Comparison of ENCODE assay signal across 8 cellular contexts in the genomic region with DNA sequence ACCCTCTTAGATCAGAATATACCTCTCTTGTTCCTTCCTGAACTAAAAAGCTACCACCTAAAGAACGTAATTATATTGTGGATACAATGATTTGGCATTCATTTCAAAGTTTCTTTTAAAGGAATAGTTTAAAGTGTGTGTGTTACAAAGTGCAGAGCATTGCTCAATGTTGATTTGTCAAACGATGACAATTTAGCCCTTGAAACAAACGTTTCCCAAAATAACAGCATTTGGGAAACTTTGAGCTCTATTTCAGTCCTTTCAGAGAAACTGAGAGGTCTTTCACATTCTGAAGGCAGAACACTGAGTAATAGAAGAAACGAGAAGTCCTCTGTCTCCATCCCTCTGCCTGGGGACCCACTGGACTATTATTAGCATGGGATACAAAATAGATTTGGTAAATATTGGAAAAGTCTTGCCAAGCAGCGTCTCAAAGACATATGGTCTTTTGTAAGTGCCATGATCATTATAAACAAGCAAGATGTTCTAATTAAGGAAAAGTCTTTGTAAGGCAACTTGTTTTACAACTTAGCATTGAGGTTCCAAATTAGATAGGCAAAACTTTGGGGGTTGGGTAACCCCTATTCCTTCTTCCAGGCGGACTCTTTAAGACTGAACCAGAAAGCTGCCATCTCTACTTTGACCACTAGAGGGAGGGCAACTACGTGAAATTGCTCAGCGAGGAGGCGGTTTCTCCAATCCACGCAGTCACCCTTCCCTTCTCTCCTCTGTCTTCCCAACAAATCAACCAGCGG.
DNase-seq lines count a peak whose midpoint lies in the region; ATAC-seq and TF ChIP-seq lines count a peak whose summit lies in the region.

No MANE protein-coding gene starts in this region.

- H3K9me3 ChIP-seq in CD8-positive, alpha-beta memory T cell (ENCODE audit: low read length) = no peaks in the 10 kb centered on the region
- H3K9me3 ChIP-seq in esophagus squamous epithelium = no peaks in the 10 kb centered on the region
- H3K9me3 ChIP-seq in naive thymus-derived CD4-positive, alpha-beta T cell (ENCODE audit: control insufficient read depth in 2 of 3, low read length in 3 of 3) = no peaks in the 10 kb centered on the region
- H3K9me3 ChIP-seq in thyroid gland = no peaks in the 10 kb centered on the region

- POLR2A ChIA-PET in CD8-positive, alpha-beta memory T cell (lab: Charles Lee) = no interaction called here
- POLR2A ChIA-PET in naive thymus-derived CD4-positive, alpha-beta T cell (lab: Charles Lee) = no interaction called here

- no peak overlapping the region for H3K27ac ChIP-seq in CD8-positive, alpha-beta memory T cell (ENCODE audit: low read depth, low read length)
- H3K27ac ChIP-seq in esophagus squamous epithelium (peak overlapping the region in 3 of 4 donors; percentile 22 to 75 (median 70)), thyroid gland (no peak overlapping the region)
- no peak overlapping the region for H3K27ac ChIP-seq in naive thymus-derived CD4-positive, alpha-beta T cell (ENCODE audit: low read depth, low read length)

- TF ChIP-seq CTCF in esophagus squamous epithelium (IDR thresholded peaks at IDR 0.05) = peak; percentile 62 to 94 (median 86)
- TF ChIP-seq CTCF in thyroid gland (IDR thresholded peaks at IDR 0.05) = peak; percentile 64 to 94 (median 82)

- no peak overlapping the region for H3K27ac Mint-ChIP-seq in CD8-positive, alpha-beta memory T cell
- no peak overlapping the region for H3K27ac Mint-ChIP-seq in naive thymus-derived CD4-positive, alpha-beta T cell

- H3K4me1 Mint-ChIP-seq in CD8-positive, alpha-beta memory T cell = peaks cover 4 to 5% (median 5%) of the 10 kb centered on the region in 3 donors
- H3K4me1 Mint-ChIP-seq in naive thymus-derived CD4-positive, alpha-beta T cell = peaks cover 0 to 2% (median 0%) of the 10 kb centered on the region in 7 donors

- CTCF ChIA-PET in CD8-positive, alpha-beta memory T cell (lab: Charles Lee) = interaction anchor here (0.6 to 1.5 kb wide), 4 partner anchors 10 to 518 kb away, joined by 3 to 7 read pairs (median 4); no protein-coding TSS in a partner anchor
- CTCF ChIA-PET in naive thymus-derived CD4-positive, alpha-beta T cell (lab: Charles Lee) = no interaction called here

- H3K27me3 Mint-ChIP-seq in CD8-positive, alpha-beta memory T cell = peaks cover 8 to 17% of the 10 kb centered on the region in 2 donors
- peaks cover 2 to 26% (median 17%) of the 10 kb centered on the region in 5 donors for H3K27me3 Mint-ChIP-seq in naive thymus-derived CD4-positive, alpha-beta T cell

- no peaks in the 10 kb centered on the region for H3K36me3 ChIP-seq in CD8-positive, alpha-beta memory T cell (ENCODE audit: insufficient read depth, low read length)
- H3K36me3 ChIP-seq in esophagus squamous epithelium = no peaks in the 10 kb centered on the region
- H3K36me3 ChIP-seq in naive thymus-derived CD4-positive, alpha-beta T cell (ENCODE audit: control insufficient read depth in 2 of 3, insufficient read depth in 3 of 3, low read length in 3 of 3) = no peaks in the 10 kb centered on the region
- no peaks in the 10 kb centered on the region for H3K36me3 ChIP-seq in thyroid gland

- no peak overlapping the region for H3K4me3 Mint-ChIP-seq in CD8-positive, alpha-beta memory T cell
- peak overlapping the region in 3 of 10 donors; percentile 12 to 47 (median 39) for H3K4me3 Mint-ChIP-seq in naive thymus-derived CD4-positive, alpha-beta T cell

- peak; percentile 2 to 52 (median 5) for DNase-seq in CD8-positive, alpha-beta memory T cell
- DNase-seq in NCI-H2227 (lab: John Stamatoyannopoulos, UW; ENCODE audit: unreplicated experiment) = peak; percentile 72
- peak; percentile 29 to 55 for DNase-seq in activated CD4-positive, alpha-beta T cell treated with anti-CD3 and anti-CD28 coated beads, Interleukin-2, amount 50 U/mL, for 48 hours
- no peak for DNase-seq in esophagus squamous epithelium (lab: John Stamatoyannopoulos, UW)
- DNase-seq in naive thymus-derived CD4-positive, alpha-beta T cell = peak in 6 of 9 donors; percentile 9 to 30 (median 21)
- peak; percentile 51 to 59 for DNase-seq in thyroid gland

- H3K9me3 Mint-ChIP-seq in CD8-positive, alpha-beta memory T cell = no peaks in the 10 kb centered on the region
- H3K9me3 Mint-ChIP-seq in naive thymus-derived CD4-positive, alpha-beta T cell = no peaks in the 10 kb centered on the region

- ATAC-seq in GM19023 (IDR thresholded peaks at IDR 0.05; ENCODE audit: unreplicated experiment) = peak; percentile 73
- peak; percentile 85 for ATAC-seq in HG03159 (IDR thresholded peaks at IDR 0.05; ENCODE audit: unreplicated experiment)
- peak; percentile 63 for ATAC-seq in naive thymus-derived CD4-positive, alpha-beta T cell

- WGBS in esophagus squamous epithelium, 2 donors = 13 to 21% methylated on average over 11 of the region's 11 CpGs
- 25% methylated on average over 11 of the region's 11 CpGs for WGBS in thyroid gland, 2 donors

- intact Hi-C loops in esophagus squamous epithelium (cut with DNase I) (no loop called here), thyroid gland (cut with DNase I) (no loop called here)
- intact Hi-C loops in naive thymus-derived CD4-positive, alpha-beta T cell (cut with micrococcal nuclease) = loop anchor here (1.0 to 10.0 kb wide), 3 partner anchors 272 to 1531 kb away; no protein-coding TSS in a partner anchor

- no peak overlapping the region for H3K4me3 ChIP-seq in CD8-positive, alpha-beta memory T cell (ENCODE audit: low read length)
- peak overlapping the region in 1 of 4 donors; percentile 14 for H3K4me3 ChIP-seq in esophagus squamous epithelium
- no peak overlapping the region for H3K4me3 ChIP-seq in naive thymus-derived CD4-positive, alpha-beta T cell (ENCODE audit: low read length)
- no peak overlapping the region for H3K4me3 ChIP-seq in thyroid gland (replicated peaks in 1 of 3)

- no peaks in the 10 kb centered on the region for H3K27me3 ChIP-seq in CD8-positive, alpha-beta memory T cell (ENCODE audit: insufficient read depth, low read length, poor library complexity, severe bottlenecking)
- H3K27me3 ChIP-seq in esophagus squamous epithelium (no peaks in the 10 kb centered on the region), thyroid gland (no peaks in the 10 kb centered on the region)
- no peaks in the 10 kb centered on the region for H3K27me3 ChIP-seq in naive thymus-derived CD4-positive, alpha-beta T cell (ENCODE audit: control insufficient read depth in 2 of 2, insufficient read depth in 2 of 2, low read length in 2 of 2)

- no peaks in the 10 kb centered on the region for H3K4me1 ChIP-seq in CD8-positive, alpha-beta memory T cell (ENCODE audit: insufficient read depth, low read length)
- peaks cover 0 to 16% (median 0%) of the 10 kb centered on the region in 3 donors for H3K4me1 ChIP-seq in esophagus squamous epithelium
- no peaks in the 10 kb centered on the region for H3K4me1 ChIP-seq in naive thymus-derived CD4-positive, alpha-beta T cell (ENCODE audit: control insufficient read depth in 2 of 2, insufficient read depth in 2 of 2, low read length in 2 of 2)
- no peaks in the 10 kb centered on the region for H3K4me1 ChIP-seq in thyroid gland

- H3K36me3 Mint-ChIP-seq in CD8-positive, alpha-beta memory T cell = no peaks in the 10 kb centered on the region
- H3K36me3 Mint-ChIP-seq in naive thymus-derived CD4-positive, alpha-beta T cell = no peaks in the 10 kb centered on the region

- TF ChIP-seq POLR2A in esophagus squamous epithelium (IDR thresholded peaks at IDR 0.05) (no peak), thyroid gland (IDR thresholded peaks at IDR 0.05) (no peak)

Comparison
In these comparisons a context has a peak if more than half of its experiments do, and no peak if none do; other contexts are left out.
1. H3K27ac ChIP-seq: peak in esophagus squamous epithelium (3 of 4); none in CD8-positive, alpha-beta memory T cell (single experiment), naive thymus-derived CD4-positive, alpha-beta T cell (single experiment) and thyroid gland (0 of 3).
2. intact Hi-C loops: an anchor here in naive thymus-derived CD4-positive, alpha-beta T cell (1.0 to 10.0 kb wide); none called in esophagus squamous epithelium and thyroid gland.
3. Peak in every context shown above with its lines, with median percentiles within 50 percentile points of each other: ATAC-seq.